Comparison of ENCODE assay signal across 22 cellular contexts in genomic region chr6:45512594-45512993, GRCh38.
DNase-seq lines count a peak whose midpoint lies in the region; ATAC-seq lines count a peak whose summit lies in the region.
"Had no signal": no experiment of that assay in that cellular context is flagged by ENCODE, and none has a peak within 500 bp of the region (broad histone marks: within the 10 kb centered on the region; RNA-seq: fewer than 3 reads in every experiment).

No MANE protein-coding gene starts in this region.

- peak overlapping the region; percentile 28 for H3K27ac Mint-ChIP-seq in stimulated activated naive CD8-positive, alpha-beta T cell treated with anti-CD3 and anti-CD28 coated beads, Interleukin-15, Interleukin-2, amounts not matched to agents 100 ng/mL and 50 ng/mL, for 24 hours

- H3K4me1 Mint-ChIP-seq in stimulated activated naive CD8-positive, alpha-beta T cell treated with anti-CD3 and anti-CD28 coated beads, Interleukin-15, Interleukin-2, amounts not matched to agents 100 ng/mL and 50 ng/mL, for 24 hours (ENCODE audit: low read depth): no peaks in the 10 kb centered on the region

- H3K18ac ChIP-seq in mesenchymal stem cell (ENCODE audit: low read depth in 1 of 2, low read length in 2 of 2): peak overlapping the region in 1 of 2 experiments; percentile 70

- H3K4me3 ChIP-seq in ectodermal cell (ENCODE audit: insufficient read depth, low read depth, low read length) (no peak overlapping the region), mesenchymal stem cell (ENCODE audit: insufficient read depth in 1 of 2, low read depth in 1 of 2, low read length in 2 of 2) (no peak overlapping the region)
- no peak overlapping the region for H3K4me3 ChIP-seq in effector memory CD4-positive, alpha-beta T cell (ENCODE audit: insufficient read depth, low read depth, low read length, poor library complexity, severe bottlenecking)
- H3K4me3 ChIP-seq: Peyer's patch had no signal

- H3K79me1 ChIP-seq in mesenchymal stem cell (replicated peaks; ENCODE audit: low read length, poor library complexity, severe bottlenecking): peaks cover 23% of the 10 kb centered on the region

- H3K9me3 ChIP-seq in ectodermal cell (ENCODE audit: control insufficient read depth, low read length): no peaks in the 10 kb centered on the region
- H3K9me3 ChIP-seq in mesenchymal stem cell (ENCODE audit: control insufficient read depth, low read length): no peaks in the 10 kb centered on the region
- H3K9me3 ChIP-seq in effector memory CD4-positive, alpha-beta T cell (ENCODE audit: control insufficient read depth, low read length): no peaks in the 10 kb centered on the region
- H3K9me3 ChIP-seq: BE2C, Peyer's patch had no signal

- H3K4me1 ChIP-seq in ectodermal cell (ENCODE audit: control insufficient read depth, insufficient read depth, low read length) (peaks cover 18% of the 10 kb centered on the region), mesenchymal stem cell (ENCODE audit: control insufficient read depth, insufficient read depth, low read depth, low read length) (peaks cover 10% of the 10 kb centered on the region)
- H3K4me1 ChIP-seq in effector memory CD4-positive, alpha-beta T cell (ENCODE audit: control insufficient read depth, insufficient read depth, low read length, poor library complexity, severe bottlenecking): no peaks in the 10 kb centered on the region
- H3K4me1 ChIP-seq: BE2C, Peyer's patch had no signal

- H3K4ac ChIP-seq in mesenchymal stem cell (ENCODE audit: low read depth in 1 of 2, low read length in 2 of 2): peak overlapping the region in 1 of 2 experiments; percentile 69

- no peak overlapping the region for H3K9ac ChIP-seq in mesenchymal stem cell (ENCODE audit: low read length)

- H4K8ac ChIP-seq in mesenchymal stem cell (ENCODE audit: low read length): peak overlapping the region; percentile 1

- DNase-seq in stimulated activated naive CD8-positive, alpha-beta T cell treated with anti-CD3 and anti-CD28 coated beads, Interleukin-15, Interleukin-2, amounts not matched to agents 100 U/mL and 50 U/mL, for 24 hours: no peak
- no peak for DNase-seq in mesenchymal stem cell
- no peak for DNase-seq in DMS 273 (lab: John Stamatoyannopoulos, UW; ENCODE audit: unreplicated experiment)
- DNase-seq in AG08395 (ENCODE audit: low spot score): no peak
- DNase-seq in effector memory CD4-positive, alpha-beta T cell: no peak
- DNase-seq: BE2C, DMS79, H7, KBM-7, NCI-H1092, NCI-H1436, NCI-H187 treated with DMSO at 0.1 percent for 48 hours, NCI-H2107, NCI-H2227 treated with DMSO at 0.1 percent for 48 hours, NCI-H510A, NCI-H748 treated with DMSO at 0.1 percent for 48 hours had no signal

- H3K23ac ChIP-seq in mesenchymal stem cell (ENCODE audit: low read length in 2 of 2): no peak overlapping the region

- H2AFZ ChIP-seq in mesenchymal stem cell (ENCODE audit: low read depth, low read length): no peak overlapping the region

- H2BK12ac ChIP-seq in mesenchymal stem cell (ENCODE audit: low read length in 2 of 2): peak overlapping the region in 1 of 2 experiments; percentile 72

- H2BK5ac ChIP-seq in mesenchymal stem cell (ENCODE audit: low read depth, low read length, poor library complexity, severe bottlenecking): no peak overlapping the region

- H4K91ac ChIP-seq in mesenchymal stem cell (ENCODE audit: low read length): no peak overlapping the region

- no peak overlapping the region for H3K4me3 Mint-ChIP-seq in stimulated activated naive CD8-positive, alpha-beta T cell treated with anti-CD3 and anti-CD28 coated beads, Interleukin-15, Interleukin-2, amounts not matched to agents 100 ng/mL and 50 ng/mL, for 24 hours

- H3K36me3 ChIP-seq in ectodermal cell (ENCODE audit: control insufficient read depth, insufficient read depth, low read length) (no peaks in the 10 kb centered on the region), mesenchymal stem cell (ENCODE audit: control insufficient read depth in 1 of 2, insufficient read depth in 2 of 2, low read depth in 1 of 2, low read length in 2 of 2) (peaks cover 16 to 27% of the 10 kb centered on the region in 2 experiments)
- peaks cover 21% of the 10 kb centered on the region for H3K36me3 ChIP-seq in effector memory CD4-positive, alpha-beta T cell (ENCODE audit: control insufficient read depth, insufficient read depth, low read length)
- H3K36me3 ChIP-seq: BE2C, Peyer's patch had no signal

- H2AK5ac ChIP-seq in mesenchymal stem cell (ENCODE audit: low read length, severe bottlenecking): no peak overlapping the region

- WGBS in ectodermal cell, 2 experiments: 84 to 86% methylated on average over 4 of the region's 4 CpGs
- WGBS in mesenchymal stem cell: 91% methylated on average over 4 of the region's 4 CpGs

- no peaks in the 10 kb centered on the region for H3K27me3 Mint-ChIP-seq in stimulated activated naive CD8-positive, alpha-beta T cell treated with anti-CD3 and anti-CD28 coated beads, Interleukin-15, Interleukin-2, amounts not matched to agents 100 ng/mL and 50 ng/mL, for 24 hours

- no peak for ATAC-seq in stimulated activated naive CD8-positive, alpha-beta T cell treated with anti-CD3 and anti-CD28 coated beads, Interleukin-15, Interleukin-2, amounts not matched to agents 100 U/mL and 50 U/mL, for 24 hours
- ATAC-seq: HepG2, SK-N-SH treated with all-trans-retinoic acid at 6 μM for 48 hours had no signal

- no peaks in the 10 kb centered on the region for H3K9me3 Mint-ChIP-seq in stimulated activated naive CD8-positive, alpha-beta T cell treated with anti-CD3 and anti-CD28 coated beads, Interleukin-15, Interleukin-2, amounts not matched to agents 100 ng/mL and 50 ng/mL, for 24 hours

- H3K27me3 ChIP-seq in ectodermal cell (ENCODE audit: control insufficient read depth, insufficient read depth, low read length, poor library complexity, severe bottlenecking): no peaks in the 10 kb centered on the region
- H3K27me3 ChIP-seq in mesenchymal stem cell (ENCODE audit: control insufficient read depth in 1 of 2, insufficient read depth in 1 of 2, low read length in 2 of 2): no peaks in the 10 kb centered on the region
- no peaks in the 10 kb centered on the region for H3K27me3 ChIP-seq in effector memory CD4-positive, alpha-beta T cell (replicated peaks; ENCODE audit: control insufficient read depth, insufficient read depth, low read length, poor library complexity, severe bottlenecking)
- H3K27me3 ChIP-seq: Peyer's patch had no signal

- peaks cover 37% of the 10 kb centered on the region for H3K36me3 Mint-ChIP-seq in stimulated activated naive CD8-positive, alpha-beta T cell treated with anti-CD3 and anti-CD28 coated beads, Interleukin-15, Interleukin-2, amounts not matched to agents 100 ng/mL and 50 ng/mL, for 24 hours (ENCODE audit: low read depth)

- no peak overlapping the region for H3K14ac ChIP-seq in mesenchymal stem cell (ENCODE audit: low read length in 2 of 2)

- H2BK120ac ChIP-seq in mesenchymal stem cell (ENCODE audit: low read depth, low read length): no peak overlapping the region

- H3K4me2 ChIP-seq in mesenchymal stem cell (ENCODE audit: low read length, poor library complexity, severe bottlenecking): no peak overlapping the region

- H3K27ac ChIP-seq in ectodermal cell (ENCODE audit: insufficient read depth, low read depth, low read length, poor library complexity, severe bottlenecking) (peak overlapping the region; percentile 47), mesenchymal stem cell (ENCODE audit: low read length, poor library complexity, severe bottlenecking) (no peak overlapping the region)
- H3K27ac ChIP-seq in effector memory CD4-positive, alpha-beta T cell (ENCODE audit: insufficient read depth, low read length, poor library complexity, severe bottlenecking): no peak overlapping the region
- H3K27ac ChIP-seq: HL-60, Peyer's patch had no signal

- H2BK15ac ChIP-seq in mesenchymal stem cell (ENCODE audit: low read depth, poor library complexity, severe bottlenecking): no peak overlapping the region
